Comparison of ENCODE assay signal across 1 cellular context in genomic region chr5:147685991-147686390, GRCh38.
TF ChIP-seq lines count a peak whose summit lies in the region.

No MANE protein-coding gene starts in this region.

TF ChIP-seq in GM23338, 12 proteins besides CTCF, POLR2A, EP300 and RAD21 (continued from another document):
- TF ChIP-seq, protein P1, sequence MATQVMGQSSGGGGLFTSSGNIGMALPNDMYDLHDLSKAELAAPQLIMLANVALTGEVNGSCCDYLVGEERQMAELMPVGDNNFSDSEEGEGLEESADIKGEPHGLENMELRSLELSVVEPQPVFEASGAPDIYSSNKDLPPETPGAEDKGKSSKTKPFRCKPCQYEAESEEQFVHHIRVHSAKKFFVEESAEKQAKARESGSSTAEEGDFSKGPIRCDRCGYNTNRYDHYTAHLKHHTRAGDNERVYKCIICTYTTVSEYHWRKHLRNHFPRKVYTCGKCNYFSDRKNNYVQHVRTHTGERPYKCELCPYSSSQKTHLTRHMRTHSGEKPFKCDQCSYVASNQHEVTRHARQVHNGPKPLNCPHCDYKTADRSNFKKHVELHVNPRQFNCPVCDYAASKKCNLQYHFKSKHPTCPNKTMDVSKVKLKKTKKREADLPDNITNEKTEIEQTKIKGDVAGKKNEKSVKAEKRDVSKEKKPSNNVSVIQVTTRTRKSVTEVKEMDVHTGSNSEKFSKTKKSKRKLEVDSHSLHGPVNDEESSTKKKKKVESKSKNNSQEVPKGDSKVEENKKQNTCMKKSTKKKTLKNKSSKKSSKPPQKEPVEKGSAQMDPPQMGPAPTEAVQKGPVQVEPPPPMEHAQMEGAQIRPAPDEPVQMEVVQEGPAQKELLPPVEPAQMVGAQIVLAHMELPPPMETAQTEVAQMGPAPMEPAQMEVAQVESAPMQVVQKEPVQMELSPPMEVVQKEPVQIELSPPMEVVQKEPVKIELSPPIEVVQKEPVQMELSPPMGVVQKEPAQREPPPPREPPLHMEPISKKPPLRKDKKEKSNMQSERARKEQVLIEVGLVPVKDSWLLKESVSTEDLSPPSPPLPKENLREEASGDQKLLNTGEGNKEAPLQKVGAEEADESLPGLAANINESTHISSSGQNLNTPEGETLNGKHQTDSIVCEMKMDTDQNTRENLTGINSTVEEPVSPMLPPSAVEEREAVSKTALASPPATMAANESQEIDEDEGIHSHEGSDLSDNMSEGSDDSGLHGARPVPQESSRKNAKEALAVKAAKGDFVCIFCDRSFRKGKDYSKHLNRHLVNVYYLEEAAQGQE (IDR thresholded peaks at IDR 0.05; ENCODE audit: unreplicated experiment) = no peak
- no peak for TF ChIP-seq EZH2phosphoT487 (IDR thresholded peaks at IDR 0.05; ENCODE audit: unreplicated experiment)
